In genomic region chrX:87890437-87890836, GRCh38 we compare ENCODE assay signal across 29 cellular contexts.
"Had no signal": no experiment of that assay in that cellular context is flagged by ENCODE, and none has a peak within 500 bp of the region (broad histone marks: within the 10 kb centered on the region; RNA-seq: fewer than 3 reads in every experiment).

No MANE protein-coding gene starts in this region.

- H3K9me3 Mint-ChIP-seq: stimulated activated effector memory CD8-positive, alpha-beta T cell treated with anti-CD3 and anti-CD28 coated beads, Interleukin-12 subunit alpha, Interleukin-12 subunit beta, amount 100 ng/mL, for 72 hours; stimulated activated memory B cell treated with anti-CD40 and anti-IgM and Interleukin-4, amounts not matched to agents 10 μg/mL and 1 μg/mL and 100 μg/mL, for 72 hours; stimulated activated naive B cell treated with anti-CD40 and anti-IgM and Interleukin-4, amounts not matched to agents 10 μg/mL and 1 μg/mL and 100 μg/mL, for 72 hours; stimulated activated naive CD8-positive, alpha-beta T cell treated with anti-CD3 and anti-CD28 coated beads, Interleukin-15, amount 100 ng/mL, for 72 hours; stimulated activated naive CD8-positive, alpha-beta T cell treated with anti-CD3 and anti-CD28 coated beads, Interleukin-15, Interleukin-2, amounts not matched to agents 100 ng/mL and 50 ng/mL, for 24 hours; type B pancreatic cell had no signal

- H3K4me3 Mint-ChIP-seq: stimulated activated effector memory CD8-positive, alpha-beta T cell treated with anti-CD3 and anti-CD28 coated beads, Interleukin-12 subunit alpha, Interleukin-12 subunit beta, amount 100 ng/mL, for 72 hours; stimulated activated memory B cell treated with anti-CD40 and anti-IgM and Interleukin-4, amounts not matched to agents 10 μg/mL and 1 μg/mL and 100 μg/mL, for 72 hours; stimulated activated naive B cell treated with anti-CD40 and anti-IgM and Interleukin-4, amounts not matched to agents 10 μg/mL and 1 μg/mL and 100 μg/mL, for 72 hours; stimulated activated naive CD8-positive, alpha-beta T cell treated with anti-CD3 and anti-CD28 coated beads, Interleukin-15, amount 100 ng/mL, for 72 hours; stimulated activated naive CD8-positive, alpha-beta T cell treated with anti-CD3 and anti-CD28 coated beads, Interleukin-15, Interleukin-2, amounts not matched to agents 100 ng/mL and 50 ng/mL, for 24 hours; type B pancreatic cell had no signal

- ATAC-seq: stimulated activated effector memory CD8-positive, alpha-beta T cell treated with anti-CD3 and anti-CD28 coated beads, Interleukin-12 subunit alpha, Interleukin-12 subunit beta, amount 100 ng/mL, for 72 hours; stimulated activated memory B cell treated with anti-CD40 and anti-IgM and Interleukin-4, amounts not matched to agents 10 μg/mL and 1 μg/mL and 100 μg/mL, for 72 hours; stimulated activated naive B cell treated with anti-CD40 and anti-IgM and Interleukin-4, amounts not matched to agents 10 μg/mL and 1 μg/mL and 100 μg/mL, for 72 hours; stimulated activated naive CD8-positive, alpha-beta T cell treated with anti-CD3 and anti-CD28 coated beads, Interleukin-15, amount 100 ng/mL, for 72 hours; stimulated activated naive CD8-positive, alpha-beta T cell treated with anti-CD3 and anti-CD28 coated beads, Interleukin-15, Interleukin-2, amounts not matched to agents 100 U/mL and 50 U/mL, for 24 hours; upper lobe of right lung had no signal

- H3K36me3 ChIP-seq: stomach, suprapubic skin, thoracic aorta, thyroid gland, tibial artery, tibial nerve, transverse colon, upper lobe of left lung, upper lobe of right lung, uterus, vagina had no signal

- H3K36me3 Mint-ChIP-seq: stimulated activated effector memory CD8-positive, alpha-beta T cell treated with anti-CD3 and anti-CD28 coated beads, Interleukin-12 subunit alpha, Interleukin-12 subunit beta, amount 100 ng/mL, for 72 hours; stimulated activated memory B cell treated with anti-CD40 and anti-IgM and Interleukin-4, amounts not matched to agents 10 μg/mL and 1 μg/mL and 100 μg/mL, for 72 hours; stimulated activated naive B cell treated with anti-CD40 and anti-IgM and Interleukin-4, amounts not matched to agents 10 μg/mL and 1 μg/mL and 100 μg/mL, for 72 hours; type B pancreatic cell had no signal

- DNase-seq: stimulated activated CD4-positive, alpha-beta T cell treated with anti-CD3 and anti-CD28 coated beads, Interleukin-2, amount 100 ng/mL, for 48 hours; stimulated activated CD4-positive, alpha-beta T cell treated with anti-CD3 and anti-CD28 coated beads, Interleukin-4, amount 100 ng/mL, for 1 hour; stimulated activated CD4-positive, alpha-beta T cell treated with anti-CD3 and anti-CD28 coated beads, Interleukin-4, amount 100 ng/mL, for 24 hours; stimulated activated CD4-positive, alpha-beta T cell treated with anti-CD3 and anti-CD28 coated beads, Interleukin-4, amount 100 ng/mL, for 4 hours; stimulated activated CD8-positive, alpha-beta memory T cell treated with anti-CD3 and anti-CD28 coated beads, Interleukin-4, amount 100 ng/mL, for 48 hours; stimulated activated naive B cell treated with anti-CD40 and anti-IgM and Interleukin-4, amounts not matched to agents 10 μg/mL and 1 μg/mL and 100 μg/mL, for 72 hours; stimulated activated naive CD4-positive, alpha-beta T cell; stimulated activated naive CD4-positive, alpha-beta T cell treated with Interleukin-2 at 50 U/mL for 16 hours; stimulated activated naive CD8-positive, alpha-beta T cell treated with anti-CD3 and anti-CD28 coated beads, Interleukin-15, amount 100 ng/mL, for 72 hours; stimulated activated naive CD8-positive, alpha-beta T cell treated with anti-CD3 and anti-CD28 coated beads, Interleukin-15, Interleukin-2, amounts not matched to agents 100 U/mL and 50 U/mL, for 24 hours; stomach; substantia nigra; testis; thyroid gland; tibial artery; transverse colon; trophoblast cell; upper lobe of left lung; upper lobe of right lung; uterus had no signal

- H3K4me3 ChIP-seq: stomach, suprapubic skin, testis, thoracic aorta, thyroid gland, tibial artery, tibial nerve, transverse colon, upper lobe of left lung, upper lobe of right lung, uterus, vagina had no signal

- H3K27ac Mint-ChIP-seq: stimulated activated effector memory CD8-positive, alpha-beta T cell treated with anti-CD3 and anti-CD28 coated beads, Interleukin-12 subunit alpha, Interleukin-12 subunit beta, amount 100 ng/mL, for 72 hours; stimulated activated memory B cell treated with anti-CD40 and anti-IgM and Interleukin-4, amounts not matched to agents 10 μg/mL and 1 μg/mL and 100 μg/mL, for 72 hours; stimulated activated naive B cell treated with anti-CD40 and anti-IgM and Interleukin-4, amounts not matched to agents 10 μg/mL and 1 μg/mL and 100 μg/mL, for 72 hours; stimulated activated naive CD8-positive, alpha-beta T cell treated with anti-CD3 and anti-CD28 coated beads, Interleukin-15, amount 100 ng/mL, for 72 hours; stimulated activated naive CD8-positive, alpha-beta T cell treated with anti-CD3 and anti-CD28 coated beads, Interleukin-15, Interleukin-2, amounts not matched to agents 100 ng/mL and 50 ng/mL, for 24 hours; type B pancreatic cell had no signal

- H3K27me3 ChIP-seq: stomach, suprapubic skin, testis, thyroid gland, tibial artery, tibial nerve, transverse colon, upper lobe of left lung, upper lobe of right lung, uterus, vagina had no signal

- FAIRE-seq: urothelium cell line had no signal

- H3K27ac ChIP-seq: stomach, suprapubic skin, testis, thoracic aorta, thyroid gland, tibial artery, tibial nerve, transverse colon, upper lobe of left lung, upper lobe of right lung, uterus, vagina had no signal

- H3K4me1 Mint-ChIP-seq: stimulated activated effector memory CD8-positive, alpha-beta T cell treated with anti-CD3 and anti-CD28 coated beads, Interleukin-12 subunit alpha, Interleukin-12 subunit beta, amount 100 ng/mL, for 72 hours; stimulated activated memory B cell treated with anti-CD40 and anti-IgM and Interleukin-4, amounts not matched to agents 10 μg/mL and 1 μg/mL and 100 μg/mL, for 72 hours; stimulated activated naive B cell treated with anti-CD40 and anti-IgM and Interleukin-4, amounts not matched to agents 10 μg/mL and 1 μg/mL and 100 μg/mL, for 72 hours; stimulated activated naive CD8-positive, alpha-beta T cell treated with anti-CD3 and anti-CD28 coated beads, Interleukin-15, amount 100 ng/mL, for 72 hours had no signal

- H3K9me3 ChIP-seq: stomach, suprapubic skin, testis, thoracic aorta, thyroid gland, tibial artery, tibial nerve, transverse colon, upper lobe of left lung, upper lobe of right lung, uterus, vagina had no signal

- H3K4me1 ChIP-seq: stomach, suprapubic skin, testis, thyroid gland, tibial nerve, transverse colon, upper lobe of left lung, upper lobe of right lung, vagina had no signal

- H3K27me3 Mint-ChIP-seq: stimulated activated memory B cell treated with anti-CD40 and anti-IgM and Interleukin-4, amounts not matched to agents 10 μg/mL and 1 μg/mL and 100 μg/mL, for 72 hours; stimulated activated naive B cell treated with anti-CD40 and anti-IgM and Interleukin-4, amounts not matched to agents 10 μg/mL and 1 μg/mL and 100 μg/mL, for 72 hours; stimulated activated naive CD8-positive, alpha-beta T cell treated with anti-CD3 and anti-CD28 coated beads, Interleukin-15, amount 100 ng/mL, for 72 hours; stimulated activated naive CD8-positive, alpha-beta T cell treated with anti-CD3 and anti-CD28 coated beads, Interleukin-15, Interleukin-2, amounts not matched to agents 100 ng/mL and 50 ng/mL, for 24 hours; type B pancreatic cell had no signal
